Comparison of ENCODE assay signal across 8 cellular contexts in genomic region chr7:121328508-121329459, GRCh38. TPM values are rescaled to one million over a fixed set of nuclear protein-coding genes. Genes with fewer than 3 reads are reported as not detected.
DNase-seq lines count a peak whose midpoint lies in the region; ATAC-seq and TF ChIP-seq lines count a peak whose summit lies in the region.

Gene WNT16, plus strand, starts transcription at chr7:121329000. Its CDS starts 293 bp downstream, at chr7:121329293.

- POLR2A ChIA-PET in activated CD4-positive, alpha-beta T cell treated with anti-CD3 and anti-CD28 coated beads for 36 hours (lab: Charles Lee): no interaction called here

- H3K4me3 ChIP-seq in WI38 (ENCODE audit: low read depth, low read length) (peak within 1 kb of the TSS; percentile 81), heart right ventricle (peak within 1 kb of the TSS in 9 of 10 donors; percentile 25 to 52 (median 40)), gastrocnemius medialis (peak within 1 kb of the TSS; percentile 44 to 62 (median 48))

- WGBS in heart right ventricle, 2 donors: 12 to 14% methylated on average over 40 of the region's 40 CpGs

- in situ Hi-C loops in gastrocnemius medialis (cut with MboI; ENCODE audit: low sequenced_read_pairs in 4 of 4): no loop called here

- H3K9me3 Mint-ChIP-seq in activated CD4-positive, alpha-beta T cell treated with anti-CD3 and anti-CD28 coated beads for 36 hours (ENCODE audit: low read depth): no peaks in the 10 kb centered on the region

- H3K27ac ChIP-seq in heart right ventricle (no peak within 1 kb of the TSS), gastrocnemius medialis (no peak within 1 kb of the TSS)

- no peak for TF ChIP-seq POLR2A in gastrocnemius medialis (IDR thresholded peaks at IDR 0.05)

- peaks cover 48% of the 10 kb centered on the region for H3K27me3 Mint-ChIP-seq in activated CD4-positive, alpha-beta T cell treated with anti-CD3 and anti-CD28 coated beads for 36 hours

- no peak for DNase-seq in activated CD4-positive, alpha-beta T cell treated with anti-CD3 and anti-CD28 coated beads for 36 hours
- no peak for DNase-seq in activated CD4-positive, alpha-beta T cell treated with anti-CD3 and anti-CD28 coated beads for 48 hours
- DNase-seq in heart right ventricle (no peak), gastrocnemius medialis (no peak), posterior vena cava (ENCODE audit: low spot score) (no peak), HPDE6-E6E7 (ENCODE audit: extremely low spot score) (no peak)

- peaks cover 6 to 23% (median 18%) of the 10 kb centered on the region in 9 donors for H3K4me1 ChIP-seq in heart right ventricle
- H3K4me1 ChIP-seq in gastrocnemius medialis: peaks cover 11 to 14% of the 10 kb centered on the region in 2 donors

- peaks cover 8 to 75% (median 67%) of the 10 kb centered on the region in 7 donors for H3K27me3 ChIP-seq in heart right ventricle
- H3K27me3 ChIP-seq in gastrocnemius medialis: peaks cover 48 to 59% (median 58%) of the 10 kb centered on the region in 3 donors

- H3K4me1 Mint-ChIP-seq in activated CD4-positive, alpha-beta T cell treated with anti-CD3 and anti-CD28 coated beads for 36 hours: peaks cover 19% of the 10 kb centered on the region

- no peak for TF ChIP-seq CTCF in WI38 (IDR thresholded peaks at IDR 0.05; ENCODE audit: low read depth, low read length)
- TF ChIP-seq CTCF in heart right ventricle (IDR thresholded peaks at IDR 0.05): no peak
- no peak for TF ChIP-seq CTCF in gastrocnemius medialis (IDR thresholded peaks at IDR 0.05 in 4 of 5, conservative IDR thresholded peaks at IDR 0.05 in 1 of 5)

- no peaks in the 10 kb centered on the region for H3K36me3 Mint-ChIP-seq in activated CD4-positive, alpha-beta T cell treated with anti-CD3 and anti-CD28 coated beads for 36 hours (ENCODE audit: low read depth)

- no peaks in the 10 kb centered on the region for H3K9me3 ChIP-seq in heart right ventricle
- no peaks in the 10 kb centered on the region for H3K9me3 ChIP-seq in gastrocnemius medialis

- no peak within 1 kb of the TSS for H3K27ac Mint-ChIP-seq in activated CD4-positive, alpha-beta T cell treated with anti-CD3 and anti-CD28 coated beads for 36 hours

- intact Hi-C loops in activated CD4-positive, alpha-beta T cell treated with anti-CD3 and anti-CD28 coated beads for 36 hours (cut with DNase I, micrococcal nuclease): no loop called here
- intact Hi-C loops in heart right ventricle (cut with DNase I) (loop anchor here in 1 of 10 donors (10.0 kb wide), 1 partner anchor 64 kb away; no protein-coding TSS in a partner anchor), gastrocnemius medialis (cut with DNase I; ENCODE audit: low total_unique reads) (no loop called here), posterior vena cava (cut with DNase I) (loop anchor here in 1 of 2 donors (5.0 kb wide), 1 partner anchor 921 kb away; no protein-coding TSS in a partner anchor)

- CTCF ChIA-PET in activated CD4-positive, alpha-beta T cell treated with anti-CD3 and anti-CD28 coated beads for 36 hours (lab: Charles Lee): interaction anchor here (0.6 to 1.2 kb wide), 2 partner anchors 23 to 753 kb away, joined by 3 read pairs; no protein-coding TSS in a partner anchor

- peak; percentile 16 for ATAC-seq in activated CD4-positive, alpha-beta T cell treated with anti-CD3 and anti-CD28 coated beads for 36 hours
- peak in 6 of 8 donors; percentile 20 to 50 (median 34) for ATAC-seq in heart right ventricle
- peak in 1 of 2 donors; percentile 18 for ATAC-seq in gastrocnemius medialis
- ATAC-seq in GM21529 (IDR thresholded peaks at IDR 0.05; ENCODE audit: unreplicated experiment): no peak

- H3K36me3 ChIP-seq in heart right ventricle (no peaks in the 10 kb centered on the region), gastrocnemius medialis (no peaks in the 10 kb centered on the region)

- H3K4me3 Mint-ChIP-seq in activated CD4-positive, alpha-beta T cell treated with anti-CD3 and anti-CD28 coated beads for 36 hours: no peak within 1 kb of the TSS

RNA-seq across cellular contexts. Expression of gene WNT16, which starts in this region (rescaled TPM):
- total RNA-seq in activated CD4-positive, alpha-beta T cell treated with anti-CD3 and anti-CD28 coated beads for 36 hours: not detected
- total RNA-seq in heart right ventricle (not detected), gastrocnemius medialis (1 to 10 TPM in 1 of 4 donors, not detected in 3; 1.5 TPM), posterior vena cava (not detected)
- polyA plus RNA-seq in heart right ventricle: not detected

Comparison
In these comparisons a context has a peak if more than half of its experiments do, and no peak if none do; other contexts are left out.
1. Peak in ATAC-seq in activated CD4-positive, alpha-beta T cell treated with anti-CD3 and anti-CD28 coated beads for 36 hours; RNA of the gene not detected or under 1 TPM.
2. Peak in ATAC-seq and H3K4me3 ChIP-seq in heart right ventricle; RNA of the gene not detected or under 1 TPM.